21 cellular contexts compared by ENCODE assay signal in genomic region chr9:109355564-109356297, GRCh38. TPM values are rescaled to one million over a fixed set of nuclear protein-coding genes. Genes with fewer than 3 reads are reported as not detected.
DNase-seq lines count a peak whose midpoint lies in the region; ATAC-seq and TF ChIP-seq lines count a peak whose summit lies in the region.
"Had no signal": no experiment of that assay in that cellular context is flagged by ENCODE, and none has a peak within 500 bp of the region (broad histone marks: within the 10 kb centered on the region; RNA-seq: fewer than 3 reads in every experiment).

No MANE protein-coding gene starts in this region.

- DNase-seq in Daoy (ENCODE audit: low read depth) (peak; percentile 78), NCI-H1417 (lab: John Stamatoyannopoulos, UW) (peak in 2 of 3 experiments; percentile 77 to 88), SJCRH30 (peak; percentile 79 to 83), lung (ENCODE audit: low spot score) (no peak), NCI-H510A treated with DMSO at 0.1 percent for 48 hours (lab: John Stamatoyannopoulos, UW) (no peak)
- DNase-seq: activated CD4-positive, alpha-beta memory T cell treated with anti-CD3 and anti-CD28 coated beads for 36 hours; activated naive CD4-positive, alpha-beta T cell treated with anti-CD3 and anti-CD28 coated beads for 36 hours; activated T-cell treated with anti-CD3 and anti-CD28 coated beads, Interleukin-2, amount 50 U/mL, for 1 hour; aorta; CD4-positive, alpha-beta T cell; effector memory CD8-positive, alpha-beta T cell; glutamatergic neuron; GM23248; NCI-H226; stimulated activated CD4-positive, alpha-beta T cell treated with anti-CD3 and anti-CD28 coated beads, Interleukin-15, amount 100 ng/mL, for 24 hours; testis; WERI-Rb-1 had no signal

- H3K4me3 ChIP-seq in SJCRH30 (no peak overlapping the region), lung (no peak overlapping the region), gastroesophageal sphincter (no peak overlapping the region)
- H3K4me3 ChIP-seq: GM23248, right atrium auricular region, testis had no signal

- H3K4me1 ChIP-seq in SJCRH30: peaks cover 12% of the 10 kb centered on the region
- H3K4me1 ChIP-seq in lung (ENCODE audit: control insufficient read depth in 2 of 2, insufficient read depth in 2 of 2, low read length in 2 of 2): no peaks in the 10 kb centered on the region
- no peaks in the 10 kb centered on the region for H3K4me1 ChIP-seq in gastroesophageal sphincter
- H3K4me1 ChIP-seq: right atrium auricular region, testis had no signal

- H3K9me3 ChIP-seq in SJCRH30 (replicated peaks) (no peaks in the 10 kb centered on the region), lung (ENCODE audit: control insufficient read depth in 2 of 2, insufficient read depth in 1 of 2, low read length in 1 of 2) (peaks cover 0 to 3% of the 10 kb centered on the region in 2 donors), gastroesophageal sphincter (no peaks in the 10 kb centered on the region)
- H3K9me3 ChIP-seq: right atrium auricular region, testis had no signal

- no peak for TF ChIP-seq EP300 in gastroesophageal sphincter (IDR thresholded peaks at IDR 0.05)

- no peaks in the 10 kb centered on the region for H3K27me3 ChIP-seq in SJCRH30
- H3K27me3 ChIP-seq in lung (ENCODE audit: control insufficient read depth, insufficient read depth): no peaks in the 10 kb centered on the region
- peaks cover 4% of the 10 kb centered on the region for H3K27me3 ChIP-seq in gastroesophageal sphincter
- H3K27me3 ChIP-seq: right atrium auricular region, testis had no signal

- WGBS in lung, 2 donors: 79 to 85% methylated on average over 21 of the region's 21 CpGs
- WGBS in gastroesophageal sphincter (ENCODE audit: low coverage in 1 of 2), 2 donors: 80 to 81% methylated on average over 10 to 13 of the region's 21 CpGs

- TF ChIP-seq POLR2A in gastroesophageal sphincter (IDR thresholded peaks at IDR 0.05): no peak

- H3K27ac ChIP-seq in SJCRH30 (0 out of 2 replicates have a peak overlapping the region, but pooled peaks have one; percentile 2), lung (ENCODE audit: low read depth in 1 of 2, low read length in 1 of 2) (no peak overlapping the region), gastroesophageal sphincter (no peak overlapping the region)
- H3K27ac ChIP-seq: GM23248, KMS-11, right atrium auricular region, testis, WERI-Rb-1 had no signal

- H3K36me3 ChIP-seq in SJCRH30: no peaks in the 10 kb centered on the region
- H3K36me3 ChIP-seq in lung (ENCODE audit: control insufficient read depth in 2 of 2, insufficient read depth in 2 of 2, low read length in 2 of 2): no peaks in the 10 kb centered on the region
- no peaks in the 10 kb centered on the region for H3K36me3 ChIP-seq in gastroesophageal sphincter
- H3K36me3 ChIP-seq: right atrium auricular region, WERI-Rb-1 had no signal

- no peak for TF ChIP-seq CTCF in lung (IDR thresholded peaks at IDR 0.05; ENCODE audit: control extremely low read depth, extremely low read depth)
- no peak for TF ChIP-seq CTCF in gastroesophageal sphincter (IDR thresholded peaks at IDR 0.05)

- ATAC-seq in lung (ENCODE audit: insufficient read depth, low FRiP score) (peak; percentile 41), GM18867 (IDR thresholded peaks at IDR 0.05; ENCODE audit: unreplicated experiment) (no peak), gastroesophageal sphincter (no peak)
- ATAC-seq: effector memory CD8-positive, alpha-beta T cell had no signal

RNA-seq across cellular contexts. Expression of gene EPB41L4B, which starts 34.9 kb away (rescaled TPM):
- 12.9 and 14.0 TPM in 2 replicates for total RNA-seq in Daoy (2014; rRNA removed; shearing (Covaris generic))
- total RNA-seq in SJCRH30 (2014; rRNA removed; shearing (Covaris generic)): 1.7 and 1.8 TPM in 2 replicates
- total RNA-seq in lung (10 to 100 TPM; 13.9 to 14.5 TPM), gastroesophageal sphincter (1 to 10 TPM in 3 of 4 donors, not detected in 1; 1.2 to 1.7 (median 1.4) TPM)
- polyA plus RNA-seq in lung: 10 to 100 TPM in 1 of 2 donors, 1 to 10 TPM in 1; 6.0 to 10.4 TPM
- total RNA-seq: CD4-positive, alpha-beta T cell had no signal

Comparison
In these comparisons a context has a peak if more than half of its experiments do, and no peak if none do; other contexts are left out.
1. DNase-seq: peak in Daoy (single experiment), NCI-H1417 (2 of 3) and SJCRH30 (2 of 2); none in lung (single experiment) and NCI-H510A treated with DMSO at 0.1 percent for 48 hours (single experiment).